34 cellular contexts compared by ENCODE assay signal in the genomic region with DNA sequence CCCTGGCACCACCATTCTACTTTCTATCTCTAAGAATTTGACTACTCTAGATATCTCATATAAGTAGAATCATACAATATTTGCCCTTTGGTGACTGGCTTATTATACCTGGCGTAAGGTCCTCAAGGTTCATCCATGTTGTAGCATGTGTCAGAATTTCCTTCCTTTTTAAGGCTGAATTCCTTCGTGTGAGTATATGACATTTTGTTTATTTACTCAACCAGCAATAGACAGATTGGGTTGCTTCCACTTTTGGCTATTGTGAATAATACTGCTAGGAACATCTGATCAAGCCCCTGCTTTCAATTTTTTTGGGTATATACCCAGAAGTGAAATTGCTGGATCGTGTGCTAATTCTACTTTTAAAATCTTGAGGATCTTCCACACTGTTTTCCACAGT.
"Had no signal": no experiment of that assay in that cellular context is flagged by ENCODE, and none has a peak within 500 bp of the region (broad histone marks: within the 10 kb centered on the region; RNA-seq: fewer than 3 reads in every experiment).

No MANE protein-coding gene starts in this region.

- ATAC-seq: activated T-cell treated with anti-CD3 and anti-CD28 coated beads, Interleukin-2, amount 50 U/mL, for 4 hours; activated T-helper 17 cell treated with anti-CD3 and anti-CD28 coated beads, Interleukin-2, amount 50 U/mL, for 72 hours; foreskin keratinocyte; gastrocnemius medialis; heart left ventricle; T-helper 17 cell; WTC11 had no signal

- H3K4me3 Mint-ChIP-seq: activated CD4-positive, alpha-beta memory T cell treated with anti-CD3 and anti-CD28 coated beads, Interleukin-2, amount 10 ng/mL, durations not matched to agents 7 days and 5 days; activated CD4-positive, alpha-beta T cell treated with anti-CD3 and anti-CD28 coated beads, Interleukin-2, amount 10 ng/mL, durations not matched to agents 7 days and 5 days; activated naive CD8-positive, alpha-beta T cell; activated T-cell treated with anti-CD3 and anti-CD28 coated beads, Interleukin-2, amount 50 U/mL, for 4 hours; activated T-helper 17 cell treated with anti-CD3 and anti-CD28 coated beads, Interleukin-2, amount 50 U/mL, for 72 hours; central memory CD8-positive, alpha-beta T cell; dendritic cell treated with granulocyte-macrophage colony-stimulating factor and Interleukin-4, amounts not matched to agents 40 ng/mL and 50 ng/mL, for 4 days; endodermal cell; T-helper 17 cell; T-helper 2 cell treated with Interferon-gamma antibody and Interleukin-4, amounts not matched to agents 5 μg/mL and 100 μg/mL, for 36 hours; WTC11 had no signal

- H3K9me3 Mint-ChIP-seq: central memory CD8-positive, alpha-beta T cell; endodermal cell had no signal

- FAIRE-seq: astrocyte, bronchial epithelial cell had no signal

- H3K27me3 Mint-ChIP-seq: activated CD4-positive, alpha-beta memory T cell treated with anti-CD3 and anti-CD28 coated beads, Interleukin-2, amount 10 ng/mL, durations not matched to agents 7 days and 5 days had no signal

- H3K36me3 Mint-ChIP-seq: activated naive CD8-positive, alpha-beta T cell; WTC11 had no signal

- H3K27me3 ChIP-seq: brain microvascular endothelial cell, esophagus muscularis mucosa, foreskin keratinocyte, gastrocnemius medialis had no signal

- H3K27ac ChIP-seq: brain microvascular endothelial cell, coronary artery, dorsolateral prefrontal cortex, esophagus muscularis mucosa, foreskin keratinocyte, gastrocnemius medialis, heart left ventricle had no signal

- DNase-seq: activated CD4-positive, alpha-beta memory T cell treated with anti-CD3 and anti-CD28 coated beads, Interleukin-2, amount 10 ng/mL, durations not matched to agents 7 days and 5 days; activated CD4-positive, alpha-beta T cell treated with anti-CD3 and anti-CD28 coated beads for 1 hour; activated CD4-positive, alpha-beta T cell treated with anti-CD3 and anti-CD28 coated beads for 4 hours; activated CD4-positive, alpha-beta T cell treated with anti-CD3 and anti-CD28 coated beads, Interleukin-2, amount 10 ng/mL, durations not matched to agents 7 days and 5 days; activated CD4-positive, alpha-beta T cell treated with anti-CD3 and anti-CD28 coated beads, Interleukin-2, amount 50 U/mL, for 4 hours; activated effector memory CD4-positive, alpha-beta T cell treated with Interleukin-2 at 50 U/mL for 16 hours; activated gamma-delta T cell treated with Interleukin-2 at 50 U/mL for 16 hours; activated naive CD4-positive, alpha-beta T cell treated with anti-CD3 and anti-CD28 coated beads, Interleukin-2, amount 50 U/mL, for 16 hours; activated naive CD4-positive, alpha-beta T cell treated with Interleukin-2 at 50 U/mL for 16 hours; activated T-cell treated with anti-CD3 and anti-CD28 coated beads, Interleukin-2, amount 50 U/mL, for 4 hours; amniotic stem cell; anterior cingulate cortex; brain microvascular endothelial cell; dorsolateral prefrontal cortex; effector memory CD4-positive, alpha-beta T cell; endodermal cell; erythroblast; foreskin keratinocyte; gastrocnemius medialis; glutamatergic neuron; heart left ventricle; T-helper 1 cell; T-helper 17 cell; T1000 had no signal

- H3K9me3 ChIP-seq: esophagus muscularis mucosa, gastrocnemius medialis had no signal

- H3K4me3 ChIP-seq: coronary artery, dorsolateral prefrontal cortex, esophagus muscularis mucosa, gastrocnemius medialis, heart left ventricle had no signal

- H3K27ac Mint-ChIP-seq: activated CD4-positive, alpha-beta memory T cell treated with anti-CD3 and anti-CD28 coated beads, Interleukin-2, amount 10 ng/mL, durations not matched to agents 7 days and 5 days; activated CD4-positive, alpha-beta T cell treated with anti-CD3 and anti-CD28 coated beads, Interleukin-2, amount 10 ng/mL, durations not matched to agents 7 days and 5 days; activated naive CD8-positive, alpha-beta T cell; activated T-helper 17 cell treated with anti-CD3 and anti-CD28 coated beads, Interleukin-2, amount 50 U/mL, for 72 hours; dendritic cell treated with granulocyte-macrophage colony-stimulating factor and Interleukin-4, amounts not matched to agents 40 ng/mL and 50 ng/mL, for 4 days; endodermal cell; T-helper 17 cell; T-helper 2 cell treated with Interferon-gamma antibody and Interleukin-4, amounts not matched to agents 5 μg/mL and 100 μg/mL, for 36 hours; WTC11 had no signal

- H3K4me1 Mint-ChIP-seq: activated T-helper 17 cell treated with anti-CD3 and anti-CD28 coated beads, Interleukin-2, amount 50 U/mL, for 72 hours had no signal

- H3K36me3 ChIP-seq: brain microvascular endothelial cell, esophagus muscularis mucosa, gastrocnemius medialis, heart left ventricle had no signal
